ENCODE assay signal across 8 cellular contexts in the genomic region with DNA sequence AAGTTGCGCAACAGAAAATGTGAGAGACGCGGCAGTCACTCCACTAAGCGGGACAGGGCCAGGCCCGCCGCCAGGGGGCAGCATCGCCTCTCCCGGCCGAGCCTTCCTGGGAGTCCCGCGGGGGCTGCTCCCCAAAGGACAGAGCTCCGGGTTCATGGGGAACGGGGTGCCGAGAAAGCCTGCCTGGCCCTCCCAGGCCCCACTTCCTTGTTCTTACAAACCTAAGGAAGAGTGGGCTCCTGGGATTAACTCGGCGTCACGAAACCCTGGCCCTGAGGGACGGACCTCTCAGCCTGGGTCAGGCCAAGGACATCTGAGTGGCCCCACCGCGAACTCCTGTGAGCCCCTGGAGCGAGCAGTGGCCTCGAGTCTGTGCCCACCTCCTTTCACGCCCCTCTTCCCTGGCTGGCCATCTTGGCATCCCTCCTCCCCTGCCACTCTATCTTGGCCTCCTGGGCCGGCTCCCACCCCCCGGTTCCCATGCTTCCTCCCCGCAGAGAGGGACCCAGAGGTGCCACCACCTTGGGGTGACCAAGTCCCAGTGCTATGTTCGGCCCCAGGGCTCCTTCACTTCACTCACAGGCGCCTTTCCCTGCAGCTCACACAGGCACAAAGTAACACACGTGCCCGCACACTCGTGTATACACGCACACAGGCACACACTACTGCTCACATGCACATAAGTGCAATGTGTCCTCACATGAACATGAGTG.
DNase-seq lines count a peak whose midpoint lies in the region; ATAC-seq, FAIRE-seq and TF ChIP-seq lines count a peak whose summit lies in the region.

No MANE protein-coding gene starts in this region.

- no peak for ATAC-seq in HG02973 (IDR thresholded peaks at IDR 0.05; ENCODE audit: unreplicated experiment)

- DNase-seq in AG20443 (ENCODE audit: low spot score) (peak; percentile 88), H7 (peak; percentile 96), RCC 7860 (ENCODE audit: low spot score) (peak; percentile 8), fibroblast of the conjunctiva (ENCODE audit: low read depth) (peak; percentile 22), nucleus accumbens (lab: John Stamatoyannopoulos, UW) (peak in 32 of 56 donors; percentile 2 to 71 (median 22)), testis (peak; percentile 83)
- peak; percentile 45 to 58 for DNase-seq in activated T-helper 1 cell treated with anti-CD3 and anti-CD28 coated beads, Interleukin-2, amount 50 U/mL, for 16 hours (ENCODE audit: low read depth in 1 of 2, low spot score in 1 of 2)

- TF ChIP-seq CTCF in testis (IDR thresholded peaks at IDR 0.05): peak; percentile 87 to 96 (median 87)

- intact Hi-C loops in testis (cut with DNase I; ENCODE audit: low total_unique reads): loop anchor here (5.0 kb wide), 1 partner anchor 273 kb away; no protein-coding TSS in a partner anchor

- FAIRE-seq in RCC 7860 (lab: Jason Lieb, UNC): no peak

- H3K36me3 ChIP-seq in H7 (replicated peaks; ENCODE audit: control insufficient read depth, insufficient read depth, low read length): no peaks in the 10 kb centered on the region
- no peaks in the 10 kb centered on the region for H3K36me3 ChIP-seq in testis (ENCODE audit: low read depth, missing control alignments)

- H3K9me3 ChIP-seq in testis: no peaks in the 10 kb centered on the region

- peaks cover 15% of the 10 kb centered on the region for H3K4me1 ChIP-seq in testis

- WGBS in testis, 2 donors: 35% methylated on average over 13 to 32 of the region's 32 CpGs

- TF ChIP-seq POLR2A in testis (IDR thresholded peaks at IDR 0.05): no peak

- H3K4me3 ChIP-seq in H7 (ENCODE audit: insufficient read depth, low read depth, low read length) (no peak overlapping the region), testis (peak overlapping the region in 1 of 2 donors; percentile 36)

- H3K27me3 ChIP-seq in H7 (ENCODE audit: control insufficient read depth, insufficient read depth, low read length) (peaks cover 9% of the 10 kb centered on the region), testis (no peaks in the 10 kb centered on the region)

- H3K27ac ChIP-seq in testis: no peak overlapping the region

Comparison
In these comparisons a context has a peak if more than half of its experiments do, and no peak if none do; other contexts are left out.
1. DNase-seq: peak in every context shown above with its lines; median percentile 96 in H7; 88 in AG20443; 83 in testis; 52 in activated T-helper 1 cell treated with anti-CD3 and anti-CD28 coated beads, Interleukin-2, amount 50 U/mL, for 16 hours; 22 in nucleus accumbens; 22 in fibroblast of the conjunctiva; 8 in RCC 7860.